8 cellular contexts compared by ENCODE assay signal in the genomic region with DNA sequence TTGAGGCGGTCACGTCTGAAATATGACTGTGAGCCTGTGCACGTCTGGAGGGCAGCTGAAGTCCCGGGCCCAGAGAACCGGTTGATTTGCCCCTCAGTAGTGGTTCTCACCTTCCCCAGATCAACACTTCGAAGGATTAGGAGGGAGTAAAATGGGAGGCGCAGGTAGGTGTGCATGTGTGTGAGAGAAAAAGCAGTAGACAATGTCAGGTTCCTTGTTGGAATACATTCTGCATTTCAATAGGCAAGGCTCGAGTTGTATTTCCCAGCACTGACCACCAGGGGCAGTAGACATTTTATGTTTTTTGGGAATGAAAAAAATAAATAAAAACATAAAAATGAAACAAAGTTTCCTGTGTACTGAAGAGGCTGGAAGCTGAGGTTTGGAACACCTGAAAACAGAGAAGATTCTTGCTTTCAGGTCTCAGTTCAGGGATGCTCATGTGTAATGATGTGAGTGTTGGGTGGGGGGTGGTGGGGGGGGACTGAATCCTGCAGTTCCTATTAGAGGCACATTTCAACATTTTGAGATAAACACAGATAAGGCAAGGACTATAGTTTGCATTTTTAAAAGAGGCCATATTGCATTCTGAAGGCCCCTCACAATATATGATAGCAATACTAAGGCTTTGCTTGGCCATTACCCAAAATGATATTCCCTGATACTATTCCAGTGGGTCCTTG.
A peak's percentile ranks its signal among the peaks of the same experiment; 100 is the strongest.
DNase-seq lines count a peak whose midpoint lies in the region; ATAC-seq, FAIRE-seq and TF ChIP-seq lines count a peak whose summit lies in the region.
"Had no signal": no experiment of that assay in that cellular context is flagged by ENCODE, and none has a peak within 500 bp of the region (broad histone marks: within the 10 kb centered on the region; RNA-seq: fewer than 3 reads in every experiment).

No MANE protein-coding gene starts in this region.

- POLR2A ChIA-PET in Caco-2 (lab: Charles Lee), result no interaction called here
- POLR2A ChIA-PET in RWPE1 (lab: Yijun Ruan, JAX; ENCODE audit: low non-redundant PET), result no interaction called here

- intact Hi-C loops in Caco-2 (cut with micrococcal nuclease; ENCODE audit: unreplicated experiment), result no loop called here
- intact Hi-C loops in lower leg skin (cut with DNase I; ENCODE audit: low total_unique reads), result no loop called here

- BruUV-seq in Caco-2 (replicated peaks; lab: Mats Ljungman, UMichigan), result no TSS peak

- H3K9me3 Mint-ChIP-seq in Caco-2 (ENCODE audit: unreplicated experiment), result no peaks in the 10 kb centered on the region
- H3K9me3 Mint-ChIP-seq: T-helper 1 cell treated with Interleukin-12 subunit alpha and Interleukin-12 subunit beta and Interleukin-4 antibody, amounts not matched to agents 30 μg/mL and 1 μg/mL, for 36 hours had no signal

- in situ Hi-C loops in GM13977 (cut with MboI; ENCODE audit: low pct_unique_long_range_greater_than_20kb, low sequenced_read_pairs, unreplicated experiment), result no loop called here

- peak in 1 of 2 experiments; percentile 68 for DNase-seq in Caco-2
- DNase-seq in GM13977 (ENCODE audit: low spot score), result peak; percentile 35
- DNase-seq in RWPE1 (ENCODE audit: low spot score), result peak; percentile 17
- DNase-seq in fibroblast of the conjunctiva (ENCODE audit: low read depth), result peak; percentile 3
- DNase-seq in small intestine, result peak; percentile 34
- no peak for DNase-seq in lower leg skin (ENCODE audit: low spot score in 2 of 2)

- TF ChIP-seq CTCF in Caco-2 (IDR thresholded peaks at IDR 0.05; ENCODE audit: insufficient read depth in 1 of 2, low read depth in 1 of 2, low read length in 1 of 2, severe bottlenecking in 1 of 2, unreplicated experiment in 1 of 2), result peak; percentile 87 to 90
- TF ChIP-seq CTCF in GM13977 (IDR thresholded peaks at IDR 0.05; ENCODE audit: extremely low read depth, insufficient read depth, missing control alignments), result peak; percentile 75
- TF ChIP-seq CTCF in RWPE1 (conservative IDR thresholded peaks at IDR 0.05; ENCODE audit: low read depth), result peak; percentile 67
- no peak for TF ChIP-seq CTCF in lower leg skin (IDR thresholded peaks at IDR 0.05)

- ATAC-seq in GM19467 (IDR thresholded peaks at IDR 0.05; ENCODE audit: unreplicated experiment), result no peak

- WGBS in small intestine, 3 donors, result 27 to 41% (median 40%) methylated on average over 8 of the region's 8 CpGs
- WGBS in lower leg skin, 2 donors, result 58 to 63% methylated on average over 8 of the region's 8 CpGs

- no peak for FAIRE-seq in small intestine (lab: Jason Lieb, UNC)

- CTCF ChIA-PET in Caco-2 (lab: Charles Lee) (interaction anchor here (0.7 kb wide), 1 partner anchor 553 kb away, joined by 3 read pairs; no protein-coding TSS in a partner anchor), RWPE1 (lab: Yijun Ruan, JAX) (interaction anchor here (0.6 to 1.0 kb wide), 3 partner anchors 51 to 195 kb away, joined by 3 to 5 read pairs (median 3); no protein-coding TSS in a partner anchor)

- peaks cover 14% of the 10 kb centered on the region for H3K4me1 Mint-ChIP-seq in Caco-2 (ENCODE audit: low read depth, unreplicated experiment)

- peaks cover 9% of the 10 kb centered on the region; the same call in 1 of the 2 replicates for H3K4me1 ChIP-seq in Caco-2
- H3K4me1 ChIP-seq in small intestine (ENCODE audit: control insufficient read depth in 2 of 2, insufficient read depth in 1 of 2, low read depth in 1 of 2, low read length in 1 of 2), result no peaks in the 10 kb centered on the region

- H3K4me3 ChIP-seq in Caco-2 (ENCODE audit: low read depth, low read length) (no peak overlapping the region), small intestine (ENCODE audit: low read depth in 1 of 2, low read length in 2 of 2) (no peak overlapping the region), lower leg skin (ENCODE audit: low read depth, poor library complexity, severe bottlenecking) (no peak overlapping the region)

- H3K27me3 Mint-ChIP-seq in Caco-2 (ENCODE audit: insufficient read depth, unreplicated experiment), result no peaks in the 10 kb centered on the region

- TF ChIP-seq POLR2A in lower leg skin (IDR thresholded peaks at IDR 0.05), result no peak

- H3K27ac Mint-ChIP-seq in Caco-2 (ENCODE audit: unreplicated experiment), result no peak overlapping the region
- H3K27ac Mint-ChIP-seq: T-helper 1 cell treated with Interleukin-12 subunit alpha and Interleukin-12 subunit beta and Interleukin-4 antibody, amounts not matched to agents 30 μg/mL and 1 μg/mL, for 36 hours had no signal

- H3K4me3 Mint-ChIP-seq in Caco-2 (ENCODE audit: unreplicated experiment), result no peak overlapping the region
- H3K4me3 Mint-ChIP-seq: T-helper 1 cell treated with Interleukin-12 subunit alpha and Interleukin-12 subunit beta and Interleukin-4 antibody, amounts not matched to agents 30 μg/mL and 1 μg/mL, for 36 hours had no signal

- H3K27ac ChIP-seq in RWPE1 (no peak overlapping the region), small intestine (ENCODE audit: low read depth in 1 of 2, low read length in 1 of 2) (no peak overlapping the region)

- no peaks in the 10 kb centered on the region for H3K36me3 ChIP-seq in Caco-2 (ENCODE audit: control insufficient read depth, insufficient read depth, low read length)
- no peaks in the 10 kb centered on the region for H3K36me3 ChIP-seq in small intestine (ENCODE audit: control insufficient read depth in 2 of 2, insufficient read depth in 2 of 2, low read length in 2 of 2)

- peaks cover 25% of the 10 kb centered on the region for H3K36me3 Mint-ChIP-seq in Caco-2 (ENCODE audit: insufficient read depth, unreplicated experiment)

- H3K27me3 ChIP-seq in Caco-2 (replicated peaks; ENCODE audit: control insufficient read depth, insufficient read depth, low read length) (no peaks in the 10 kb centered on the region), small intestine (ENCODE audit: control insufficient read depth in 2 of 2, insufficient read depth in 2 of 2, low read length in 2 of 2) (no peaks in the 10 kb centered on the region)

- no peaks in the 10 kb centered on the region for H3K9me3 ChIP-seq in Caco-2
- H3K9me3 ChIP-seq in small intestine (ENCODE audit: control insufficient read depth, low read depth), result no peaks in the 10 kb centered on the region

Comparison
In these comparisons a context has a peak if more than half of its experiments do, and no peak if none do; other contexts are left out.
1. DNase-seq: peak in GM13977 (single experiment), RWPE1 (single experiment), fibroblast of the conjunctiva (single experiment) and small intestine (single experiment); none in lower leg skin (0 of 2).
2. CTCF ChIP-seq: peak in Caco-2 (2 of 2), GM13977 (single experiment) and RWPE1 (single experiment); none in lower leg skin (0 of 3).